In genomic region chr4:4217123-4217522, GRCh38 we compare ENCODE assay signal across 26 cellular contexts. TPM values are rescaled to one million over a fixed set of nuclear protein-coding genes. Genes with fewer than 3 reads are reported as not detected.
A peak's percentile ranks its signal among the peaks of the same experiment; 100 is the strongest.
DNase-seq lines count a peak whose midpoint lies in the region; ATAC-seq, FAIRE-seq and TF ChIP-seq lines count a peak whose summit lies in the region.
"Had no signal": no experiment of that assay in that cellular context is flagged by ENCODE, and none has a peak within 500 bp of the region (broad histone marks: within the 10 kb centered on the region; RNA-seq: fewer than 3 reads in every experiment).

No MANE protein-coding gene starts in this region.

- peaks cover 15% of the 10 kb centered on the region for H3K4me1 Mint-ChIP-seq in HFFc6 (ENCODE audit: low read depth)
- peaks cover 15% of the 10 kb centered on the region for H3K4me1 Mint-ChIP-seq in astrocyte (ENCODE audit: low read depth, unreplicated experiment)

- H3K4me1 ChIP-seq in astrocyte (ENCODE audit: insufficient read depth, low read length) (no peaks in the 10 kb centered on the region), foreskin keratinocyte (no peaks in the 10 kb centered on the region)
- H3K4me1 ChIP-seq: HAP-1 had no signal

- peak overlapping the region; percentile 37 for H3K4me2 ChIP-seq in astrocyte (ENCODE audit: low read length)
- H3K4me2 ChIP-seq: SK-N-SH had no signal

- H3K36me3 Mint-ChIP-seq in HFFc6 (ENCODE audit: low read depth) (no peaks in the 10 kb centered on the region), astrocyte (ENCODE audit: low read depth, unreplicated experiment) (no peaks in the 10 kb centered on the region)
- H3K36me3 Mint-ChIP-seq: CD8-positive, alpha-beta T cell had no signal

- H3K9me3 ChIP-seq in astrocyte (ENCODE audit: insufficient read depth, low read depth, low read length): no peaks in the 10 kb centered on the region
- H3K9me3 ChIP-seq: HAP-1, SK-N-SH had no signal

- H3K27ac ChIP-seq in astrocyte (ENCODE audit: low read depth, low read length) (no peak overlapping the region), foreskin keratinocyte (no peak overlapping the region)
- H3K27ac ChIP-seq: RWPE1 had no signal

- H2AFZ ChIP-seq in astrocyte (ENCODE audit: low read depth, low read length): no peak overlapping the region

- ATAC-seq in foreskin keratinocyte: no peak
- ATAC-seq: CD8-positive, alpha-beta T cell; GM12878; HepG2 had no signal

- no peak overlapping the region for H3K4me3 ChIP-seq in astrocyte (ENCODE audit: insufficient read depth, low read depth, low read length)
- H3K4me3 ChIP-seq: GM12878, HAP-1 had no signal

- H3K9me3 Mint-ChIP-seq in HFFc6 (no peaks in the 10 kb centered on the region), astrocyte (ENCODE audit: unreplicated experiment) (no peaks in the 10 kb centered on the region)
- H3K9me3 Mint-ChIP-seq: CD8-positive, alpha-beta T cell had no signal

- no peaks in the 10 kb centered on the region for H3K79me2 ChIP-seq in astrocyte (ENCODE audit: insufficient read depth, low read length)

- H3K27me3 ChIP-seq in astrocyte (ENCODE audit: insufficient read depth, low read length): peaks cover 4% of the 10 kb centered on the region
- no peaks in the 10 kb centered on the region for H3K27me3 ChIP-seq in foreskin keratinocyte

- H3K9ac ChIP-seq in astrocyte (ENCODE audit: low read length): no peak overlapping the region
- H3K9ac ChIP-seq: SK-N-SH had no signal

- DNase-seq in Daoy (ENCODE audit: low read depth): peak; percentile 19
- peak; percentile 17 for DNase-seq in HFFc6
- peak; percentile 18 for DNase-seq in astrocyte (ENCODE audit: low read depth)
- DNase-seq in foreskin keratinocyte: peak; percentile 23 to 50
- no peak for DNase-seq in T-helper 1 cell
- no peak for DNase-seq in HTR-8/SVneo (ENCODE audit: insufficient read length, low spot score)
- no peak for DNase-seq in NCI-H82 treated with DMSO at 0.1 percent for 48 hours (lab: John Stamatoyannopoulos, UW; ENCODE audit: unreplicated experiment)
- no peak for DNase-seq in ureter (ENCODE audit: low spot score)
- DNase-seq: AML-193; C1 segment of cervical spinal cord; CD8-positive, alpha-beta T cell; KBM-7; MV-4-11; NCI-H1105 treated with DMSO at 0.1 percent for 48 hours; NCI-H2081; NCI-H2171 treated with DMSO at 0.1 percent for 48 hours; NCI-H446; NCI-H69; SHP77 treated with DMSO at 0.1 percent for 48 hours; SK-N-SH had no signal

- no peak for FAIRE-seq in astrocyte (lab: Jason Lieb, UNC)
- no peak for FAIRE-seq in HTR-8/SVneo (lab: Jason Lieb, UNC)
- FAIRE-seq: GM12878, HepG2 had no signal

- H4K20me1 ChIP-seq in astrocyte (ENCODE audit: insufficient read depth, low read length): no peaks in the 10 kb centered on the region

- no peak for TF ChIP-seq CTCF in HFFc6 (IDR thresholded peaks at IDR 0.05)
- no peak for TF ChIP-seq CTCF in astrocyte (IDR thresholded peaks at IDR 0.05; ENCODE audit: insufficient read depth, low read depth, low read length)
- no peak for TF ChIP-seq CTCF in foreskin keratinocyte (conservative IDR thresholded peaks at IDR 0.05)

- H3K4me3 Mint-ChIP-seq in HFFc6 (no peak overlapping the region), astrocyte (ENCODE audit: unreplicated experiment) (no peak overlapping the region)
- H3K4me3 Mint-ChIP-seq: CD8-positive, alpha-beta T cell had no signal

- H3K36me3 ChIP-seq in astrocyte (ENCODE audit: insufficient read depth, low read length): no peaks in the 10 kb centered on the region
- H3K36me3 ChIP-seq: HAP-1 had no signal

- H3K27me3 Mint-ChIP-seq in HFFc6 (ENCODE audit: insufficient read depth) (peaks cover 4% of the 10 kb centered on the region; the same call in 1 of the 2 replicates), astrocyte (ENCODE audit: low read depth, unreplicated experiment) (peaks cover 7% of the 10 kb centered on the region)

- no peak overlapping the region for H3K27ac Mint-ChIP-seq in HFFc6
- H3K27ac Mint-ChIP-seq in astrocyte (ENCODE audit: unreplicated experiment): peak overlapping the region; percentile 56
- H3K27ac Mint-ChIP-seq: CD8-positive, alpha-beta T cell had no signal

RNA-seq across cellular contexts. Expression of gene OTOP1, which starts 9.6 kb away (rescaled TPM):
- not detected in 2 replicates for total RNA-seq in Daoy (2014; rRNA removed; shearing (Covaris generic))
- not detected for total RNA-seq in HFFc6 (2021; fragmentation: NEBNext Ultra II Directional; extraction: Animal tissue kit (Norgen Biotek cat#: 25700))
- total RNA-seq in astrocyte: not detected in 2 replicates
- not detected in 2 replicates for total RNA-seq in foreskin keratinocyte
- not detected in 2 replicates for polyA plus RNA-seq in foreskin keratinocyte
- not detected for total RNA-seq in ureter
- total RNA-seq: A172; CD8-positive, alpha-beta T cell; GM12878; HepG2 had no signal
- polyA plus RNA-seq: AG04450, GM12878, HepG2, SK-N-SH had no signal

RNA-seq across cellular contexts. Expression of gene TMEM128, which starts 30.9 kb away (rescaled TPM):
- 19.3 and 19.4 TPM in 2 replicates for total RNA-seq in Daoy (2014; rRNA removed; shearing (Covaris generic))
- 10 to 100 TPM; 19.2 to 22.7 (median 21.7) TPM for total RNA-seq in HFFc6 (2021; fragmentation: NEBNext Ultra II Directional; extraction: Animal tissue kit (Norgen Biotek cat#: 25700))
- 15.2 and 15.9 TPM in 2 replicates for total RNA-seq in astrocyte
- total RNA-seq in foreskin keratinocyte: 18.1 and 23.5 TPM in 2 replicates
- polyA plus RNA-seq in foreskin keratinocyte: 19.2 and 22.8 TPM in 2 replicates
- total RNA-seq in ureter: 26.8 TPM

Comparison
In these comparisons a context has a peak if more than half of its experiments do, and no peak if none do; other contexts are left out.
1. DNase-seq: peak in Daoy (single experiment), HFFc6 (single experiment), astrocyte (single experiment) and foreskin keratinocyte (2 of 2); none in T-helper 1 cell (0 of 5), HTR-8/SVneo (single experiment), NCI-H82 treated with DMSO at 0.1 percent for 48 hours (single experiment) and ureter (single experiment).